6 cellular contexts compared by ENCODE assay signal in genomic region chr18:14693051-14693450, GRCh38. TPM values are rescaled to one million over a fixed set of nuclear protein-coding genes. Genes with fewer than 3 reads are reported as not detected.
"Had no signal": no experiment of that assay in that cellular context is flagged by ENCODE, and none has a peak within 500 bp of the region (broad histone marks: within the 10 kb centered on the region; RNA-seq: fewer than 3 reads in every experiment).

No MANE protein-coding gene starts in this region.

RNA-seq across cellular contexts. Expression of gene ANKRD30B, which starts 54.9 kb away (rescaled TPM):
- total RNA-seq: GM23248, GM23338, H1, H7, H9, HFFc6 had no signal
